ENCODE assay signal across 20 cellular contexts in genomic region chr10:95389176-95389575, GRCh38.
DNase-seq lines count a peak whose midpoint lies in the region; TF ChIP-seq lines count a peak whose summit lies in the region.
"Had no signal": no experiment of that assay in that cellular context is flagged by ENCODE, and none has a peak within 500 bp of the region (broad histone marks: within the 10 kb centered on the region; RNA-seq: fewer than 3 reads in every experiment).

No MANE protein-coding gene starts in this region.

- H3K36me3 Mint-ChIP-seq in endothelial cell (ENCODE audit: low read depth, unreplicated experiment), result peaks cover 28% of the 10 kb centered on the region
- H3K36me3 Mint-ChIP-seq: activated CD8-positive, alpha-beta memory T cell treated with anti-CD3 and anti-CD28 coated beads, Interleukin-2, amount 10 ng/mL, durations not matched to agents 7 days and 5 days; naive thymus-derived CD8-positive, alpha-beta T cell had no signal

- H3K36me3 ChIP-seq in adipocyte (ENCODE audit: control insufficient read depth, insufficient read depth, low read length, severe bottlenecking) (peaks cover 14% of the 10 kb centered on the region), tibial nerve (peaks cover 0 to 39% (median 0%) of the 10 kb centered on the region in 3 donors)
- H3K36me3 ChIP-seq: spleen had no signal

- peaks cover 11% of the 10 kb centered on the region for H3K4me1 Mint-ChIP-seq in endothelial cell (ENCODE audit: unreplicated experiment)
- H3K4me1 Mint-ChIP-seq: central memory CD8-positive, alpha-beta T cell had no signal

- H3K27me3 ChIP-seq in adipocyte (replicated peaks; ENCODE audit: control insufficient read depth, insufficient read depth, low read length), result no peaks in the 10 kb centered on the region
- no peaks in the 10 kb centered on the region for H3K27me3 ChIP-seq in tibial nerve
- H3K27me3 ChIP-seq: spleen had no signal

- H3K27ac ChIP-seq in tibial nerve, result peak overlapping the region; percentile 34 to 82 (median 60)
- H3K27ac ChIP-seq: parathyroid adenoma had no signal

- 19 to 27% methylated on average over 2 of the region's 2 CpGs for WGBS in tibial nerve, 2 donors

- TF ChIP-seq CTCF in endothelial cell (IDR thresholded peaks at IDR 0.05; ENCODE audit: unreplicated experiment) (no peak), tibial nerve (IDR thresholded peaks at IDR 0.05) (no peak)

- H3K9me3 Mint-ChIP-seq in endothelial cell (ENCODE audit: unreplicated experiment), result no peaks in the 10 kb centered on the region
- H3K9me3 Mint-ChIP-seq: central memory CD8-positive, alpha-beta T cell; naive thymus-derived CD8-positive, alpha-beta T cell had no signal

- TF ChIP-seq EP300 in tibial nerve (IDR thresholded peaks at IDR 0.05), result peak in 1 of 2 donors; percentile 28

- TF ChIP-seq POLR2A in tibial nerve (IDR thresholded peaks at IDR 0.05), result no peak

- DNase-seq in adipocyte (ENCODE audit: low read depth), result no peak
- DNase-seq in endothelial cell (ENCODE audit: low spot score), result no peak
- peak; percentile 4 for DNase-seq in pons (ENCODE audit: low spot score)
- DNase-seq in tibial nerve (ENCODE audit: low spot score in 2 of 2), result no peak
- no peak for DNase-seq in NCI-H526 treated with DMSO at 0.1 percent for 48 hours (lab: John Stamatoyannopoulos, UW)
- no peak for DNase-seq in LoVo (ENCODE audit: low spot score)
- no peak for DNase-seq in NCI-H2171 (lab: John Stamatoyannopoulos, UW)
- DNase-seq: activated CD4-positive, alpha-beta T cell treated with anti-CD3 and anti-CD28 coated beads for 4 hours; activated CD8-positive, alpha-beta memory T cell treated with anti-CD3 and anti-CD28 coated beads, Interleukin-2, amount 10 ng/mL, durations not matched to agents 7 days and 5 days; Calu3; effector memory CD4-positive, alpha-beta T cell; EL; KBM-7; naive thymus-derived CD8-positive, alpha-beta T cell; NCI-H1694 treated with DMSO at 0.1 percent for 48 hours; NCI-H226; spleen; trophoblast cell had no signal

- no peak overlapping the region for H3K4me3 Mint-ChIP-seq in endothelial cell (ENCODE audit: unreplicated experiment)
- H3K4me3 Mint-ChIP-seq: activated CD8-positive, alpha-beta memory T cell treated with anti-CD3 and anti-CD28 coated beads, Interleukin-2, amount 10 ng/mL, durations not matched to agents 7 days and 5 days; central memory CD8-positive, alpha-beta T cell; naive thymus-derived CD8-positive, alpha-beta T cell had no signal

- no peaks in the 10 kb centered on the region for H3K9me3 ChIP-seq in adipocyte (ENCODE audit: control insufficient read depth, low read length)
- H3K9me3 ChIP-seq in tibial nerve, result no peaks in the 10 kb centered on the region
- H3K9me3 ChIP-seq: spleen had no signal

- peak overlapping the region; percentile 83 for H3K9ac ChIP-seq in adipocyte (ENCODE audit: low read length)
- H3K9ac ChIP-seq: parathyroid adenoma had no signal

- peak overlapping the region; percentile 31 for H3K4me3 ChIP-seq in adipocyte (ENCODE audit: low read length)
- H3K4me3 ChIP-seq in tibial nerve, result no peak overlapping the region
- H3K4me3 ChIP-seq: spleen had no signal

- peaks cover 3% of the 10 kb centered on the region for H3K27me3 Mint-ChIP-seq in endothelial cell (ENCODE audit: unreplicated experiment)

- H3K27ac Mint-ChIP-seq in endothelial cell (ENCODE audit: unreplicated experiment), result peak overlapping the region; percentile 28
- H3K27ac Mint-ChIP-seq: activated CD8-positive, alpha-beta memory T cell treated with anti-CD3 and anti-CD28 coated beads, Interleukin-2, amount 10 ng/mL, durations not matched to agents 7 days and 5 days had no signal

- H3K4me1 ChIP-seq in adipocyte (ENCODE audit: control insufficient read depth, insufficient read depth, low read length) (peaks cover 73% of the 10 kb centered on the region), tibial nerve (peaks cover 0 to 80% (median 51%) of the 10 kb centered on the region in 4 donors)
- H3K4me1 ChIP-seq: parathyroid adenoma had no signal
